Comparison of ENCODE assay signal across 26 cellular contexts in genomic region chr12:59736359-59736758, GRCh38.
DNase-seq lines count a peak whose midpoint lies in the region; ATAC-seq, FAIRE-seq and TF ChIP-seq lines count a peak whose summit lies in the region.
"Had no signal": no experiment of that assay in that cellular context is flagged by ENCODE, and none has a peak within 500 bp of the region (broad histone marks: within the 10 kb centered on the region; RNA-seq: fewer than 3 reads in every experiment).

No MANE protein-coding gene starts in this region.

- 33 to 46% methylated on average over 1 of the region's 1 CpG for WGBS in pancreas, 2 donors

- H3K9me3 Mint-ChIP-seq in Calu3 (ENCODE audit: low read depth, unreplicated experiment), result no peaks in the 10 kb centered on the region
- H3K9me3 Mint-ChIP-seq in GM23338, result no peaks in the 10 kb centered on the region
- H3K9me3 Mint-ChIP-seq: activated T-helper 1 cell treated with anti-CD3 and anti-CD28 coated beads, Interleukin-12 subunit alpha, Interleukin-12 subunit beta, Interleukin-2, Interleukin-4 antibody, amounts not matched to agents 30 ng/mL and 10 ng/mL and 1 ng/mL, durations not matched to agents 14 hours and 24 hours and 36 hours; central memory CD8-positive, alpha-beta T cell; stimulated activated naive CD8-positive, alpha-beta T cell treated with anti-CD3 and anti-CD28 coated beads, Interleukin-15, Interleukin-2, amounts not matched to agents 100 ng/mL and 50 ng/mL, for 24 hours had no signal

- ATAC-seq in GM23338 (no peak), pancreas (peak; percentile 91 to 95 (median 94))
- ATAC-seq: GM12878; naive thymus-derived CD4-positive, alpha-beta T cell had no signal

- H3K27me3 ChIP-seq in GM23338 (ENCODE audit: insufficient read depth) (no peaks in the 10 kb centered on the region), fibroblast of lung (ENCODE audit: control insufficient read depth, insufficient read depth, low read length) (no peaks in the 10 kb centered on the region), pancreas (no peaks in the 10 kb centered on the region)
- H3K27me3 ChIP-seq: heart left ventricle, ovary, right atrium auricular region had no signal

- H3K79me2 ChIP-seq in GM23338 (replicated peaks; ENCODE audit: insufficient read depth) (no peaks in the 10 kb centered on the region), fibroblast of lung (ENCODE audit: control insufficient read depth, insufficient read depth, low read length) (no peaks in the 10 kb centered on the region)

- H3K27me3 Mint-ChIP-seq in Calu3 (ENCODE audit: unreplicated experiment) (no peaks in the 10 kb centered on the region), GM23338 (ENCODE audit: insufficient read depth, low read depth, poor library complexity) (no peaks in the 10 kb centered on the region)
- H3K27me3 Mint-ChIP-seq: B cell; central memory CD8-positive, alpha-beta T cell; naive thymus-derived CD4-positive, alpha-beta T cell; stimulated activated naive CD8-positive, alpha-beta T cell treated with anti-CD3 and anti-CD28 coated beads, Interleukin-15, Interleukin-2, amounts not matched to agents 100 ng/mL and 50 ng/mL, for 24 hours had no signal

- H3K27ac ChIP-seq in GM23338 (ENCODE audit: low read depth) (no peak overlapping the region), fibroblast of lung (ENCODE audit: insufficient read depth, low read length) (peak overlapping the region; percentile 46), pancreas (peak overlapping the region; percentile 20 to 57 (median 50))
- H3K27ac ChIP-seq: ovary, right atrium auricular region, RWPE1 had no signal

- no peaks in the 10 kb centered on the region for H3K36me3 Mint-ChIP-seq in Calu3 (ENCODE audit: insufficient read depth, unreplicated experiment)
- no peaks in the 10 kb centered on the region for H3K36me3 Mint-ChIP-seq in GM23338 (ENCODE audit: low read depth)

- no peaks in the 10 kb centered on the region; the same call in 1 of the 2 replicates for H4K20me1 ChIP-seq in GM23338 (replicated peaks; ENCODE audit: insufficient read depth)
- no peaks in the 10 kb centered on the region for H4K20me1 ChIP-seq in fibroblast of lung (ENCODE audit: control insufficient read depth, extremely low read depth, insufficient read depth, low read length)

- H3K36me3 ChIP-seq in GM23338 (ENCODE audit: insufficient read depth) (no peaks in the 10 kb centered on the region), fibroblast of lung (ENCODE audit: control insufficient read depth, insufficient read depth, low read length) (no peaks in the 10 kb centered on the region), pancreas (no peaks in the 10 kb centered on the region)
- H3K36me3 ChIP-seq: heart left ventricle, ovary had no signal

- intact Hi-C loops in Calu3 (cut with micrococcal nuclease; ENCODE audit: unreplicated experiment), result no loop called here
- intact Hi-C loops in pancreas (cut with DNase I), result no loop called here

- DNase-seq in Calu3 (no peak), GM23338 (ENCODE audit: low spot score) (no peak), fibroblast of lung (ENCODE audit: low read depth in 2 of 2) (no peak), pancreas (peak in 4 of 6 donors; percentile 36 to 81 (median 64)), NCI-H2081 (lab: John Stamatoyannopoulos, UW) (no peak), NCI-H1105 treated with DMSO at 0.1 percent for 48 hours (lab: John Stamatoyannopoulos, UW) (no peak), cerebellar nuclear complex (lab: John Stamatoyannopoulos, UW) (no peak)
- DNase-seq: activated CD4-positive, alpha-beta T cell treated with anti-CD3 and anti-CD28 coated beads, Interleukin-2, amount 50 U/mL, for 1 hour; activated naive CD4-positive, alpha-beta T cell treated with anti-CD3 and anti-CD28 coated beads, Interleukin-2, amount 50 U/mL, for 16 hours; DND-41; heart left ventricle; KG1; kidney glomerular epithelial cell; naive thymus-derived CD4-positive, alpha-beta T cell; NCI-H187 treated with DMSO at 0.1 percent for 48 hours; NCI-H69; ovary had no signal

- H3F3A ChIP-seq in GM23338 (replicated peaks; ENCODE audit: low read depth), result no peaks in the 10 kb centered on the region

- H3K4me3 ChIP-seq in GM23338 (no peak overlapping the region), fibroblast of lung (replicated peaks in 1 of 4; ENCODE audit: control extremely low read depth in 1 of 4, insufficient read depth in 1 of 4, low read depth in 3 of 4, low read length in 4 of 4) (no peak overlapping the region), pancreas (no peak overlapping the region)
- H3K4me3 ChIP-seq: GM12878, heart left ventricle, lung, ovary, right atrium auricular region, SK-N-MC had no signal

- no peak for FAIRE-seq in pancreas (lab: Jason Lieb, UNC)
- FAIRE-seq: GM12878 had no signal

- H2AFZ ChIP-seq in GM23338, result no peak overlapping the region; the same call in 1 of the 2 replicates
- H2AFZ ChIP-seq in fibroblast of lung (ENCODE audit: low read length), result no peak overlapping the region

- no peaks in the 10 kb centered on the region for H3K9me3 ChIP-seq in fibroblast of lung (ENCODE audit: control insufficient read depth, insufficient read depth, low read depth, low read length)
- no peaks in the 10 kb centered on the region for H3K9me3 ChIP-seq in pancreas
- H3K9me3 ChIP-seq: heart left ventricle, ovary, right atrium auricular region had no signal

- CTCF ChIA-PET in Calu3 (lab: Charles Lee), result no interaction called here

- H3K4me3 Mint-ChIP-seq in Calu3 (ENCODE audit: low read depth, unreplicated experiment) (no peak overlapping the region), GM23338 (no peak overlapping the region)
- H3K4me3 Mint-ChIP-seq: activated T-helper 1 cell treated with anti-CD3 and anti-CD28 coated beads, Interleukin-12 subunit alpha, Interleukin-12 subunit beta, Interleukin-2, Interleukin-4 antibody, amounts not matched to agents 30 ng/mL and 10 ng/mL and 1 ng/mL, durations not matched to agents 14 hours and 24 hours and 36 hours; B cell; central memory CD8-positive, alpha-beta T cell; naive thymus-derived CD4-positive, alpha-beta T cell; stimulated activated naive CD8-positive, alpha-beta T cell treated with anti-CD3 and anti-CD28 coated beads, Interleukin-15, Interleukin-2, amounts not matched to agents 100 ng/mL and 50 ng/mL, for 24 hours had no signal

- BruUV-seq in Calu3 (replicated peaks; lab: Mats Ljungman, UMichigan), result no TSS peak

- no peaks in the 10 kb centered on the region for H3K9me2 ChIP-seq in GM23338 (ENCODE audit: insufficient read depth)

- H3K9ac ChIP-seq in fibroblast of lung (ENCODE audit: insufficient read depth, low read length), result no peak overlapping the region

- 0 out of 2 replicates have a peak, but pooled peaks cover 5% of the 10 kb centered on the region for H3K4me1 ChIP-seq in GM23338 (ENCODE audit: insufficient read depth)
- peaks cover 15% of the 10 kb centered on the region for H3K4me1 ChIP-seq in fibroblast of lung (ENCODE audit: control insufficient read depth, extremely low read depth, insufficient read depth, low read length)
- peaks cover 5 to 14% (median 5%) of the 10 kb centered on the region in 3 donors for H3K4me1 ChIP-seq in pancreas

- TF ChIP-seq CTCF in Calu3 (IDR thresholded peaks at IDR 0.05; ENCODE audit: unreplicated experiment), result no peak
- no peak for TF ChIP-seq CTCF in GM23338 (conservative IDR thresholded peaks at IDR 0.05; ENCODE audit: low read depth in 2 of 2)
- TF ChIP-seq CTCF in fibroblast of lung (conservative IDR thresholded peaks at IDR 0.05 in 1 of 2, IDR thresholded peaks at IDR 0.05 in 1 of 2; ENCODE audit: low read depth in 1 of 2, low read length in 2 of 2), result no peak
- no peak for TF ChIP-seq CTCF in pancreas (IDR thresholded peaks at IDR 0.05)

- peaks cover 16% of the 10 kb centered on the region for H3K4me1 Mint-ChIP-seq in Calu3 (ENCODE audit: low read depth, unreplicated experiment)
- H3K4me1 Mint-ChIP-seq in GM23338, result peaks cover 4% of the 10 kb centered on the region; the same call in 2 of the 3 replicates

- H3K27ac Mint-ChIP-seq in Calu3 (ENCODE audit: unreplicated experiment), result peak overlapping the region; percentile 21
- H3K27ac Mint-ChIP-seq in GM23338, result peak overlapping the region; percentile 12; the same call in 1 of the 2 replicates
- H3K27ac Mint-ChIP-seq: activated T-helper 1 cell treated with anti-CD3 and anti-CD28 coated beads, Interleukin-12 subunit alpha, Interleukin-12 subunit beta, Interleukin-2, Interleukin-4 antibody, amounts not matched to agents 30 ng/mL and 10 ng/mL and 1 ng/mL, durations not matched to agents 14 hours and 24 hours and 36 hours; B cell; stimulated activated naive CD8-positive, alpha-beta T cell treated with anti-CD3 and anti-CD28 coated beads, Interleukin-15, Interleukin-2, amounts not matched to agents 100 ng/mL and 50 ng/mL, for 24 hours had no signal

- no peak overlapping the region for H3K4me2 ChIP-seq in GM23338
- H3K4me2 ChIP-seq in fibroblast of lung (ENCODE audit: extremely low read depth, insufficient read depth, low read length), result no peak overlapping the region

TF ChIP-seq in GM23338, 12 proteins besides CTCF, POLR2A, EP300 and RAD21 (continues in another document):
- TF ChIP-seq REST (IDR thresholded peaks at IDR 0.05; ENCODE audit: unreplicated experiment) (no peak), STAT1 (IDR thresholded peaks at IDR 0.05; ENCODE audit: unreplicated experiment) (no peak), ZNF114 (CRISPR knock-in tag; IDR thresholded peaks at IDR 0.05) (no peak), NANOG (IDR thresholded peaks at IDR 0.05; ENCODE audit: borderline replicate concordance) (no peak), POLR2AphosphoS5 (IDR thresholded peaks at IDR 0.05; ENCODE audit: low read depth) (no peak)

Comparison
In these comparisons a context has a peak if more than half of its experiments do, and no peak if none do; other contexts are left out.
1. DNase-seq: peak in pancreas (4 of 6); none in Calu3 (single experiment), GM23338 (single experiment), fibroblast of lung (0 of 2), NCI-H2081 (0 of 2), NCI-H1105 treated with DMSO at 0.1 percent for 48 hours (single experiment) and cerebellar nuclear complex (0 of 2).